ENCODE assay signal across 8 cellular contexts in genomic region chr20:5674176-5674660, GRCh38.
DNase-seq lines count a peak whose midpoint lies in the region; ATAC-seq and TF ChIP-seq lines count a peak whose summit lies in the region.

No MANE protein-coding gene starts in this region.

- no peaks in the 10 kb centered on the region for H3K36me3 ChIP-seq in kidney epithelial cell (ENCODE audit: control insufficient read depth, insufficient read depth, low read length)

- ATAC-seq in GM19395 (IDR thresholded peaks at IDR 0.05; ENCODE audit: unreplicated experiment) (peak; percentile 93), HG03280 (IDR thresholded peaks at IDR 0.05; ENCODE audit: unreplicated experiment) (peak; percentile 80)

- DNase-seq in DMS53 treated with DMSO at 0.1 percent for 48 hours (lab: John Stamatoyannopoulos, UW; ENCODE audit: unreplicated experiment), result peak; percentile 98
- peak; percentile 99 for DNase-seq in SIG-M5 treated with dmso at 0.1 percent for 504 hours (lab: John Stamatoyannopoulos, UW; ENCODE audit: unreplicated experiment)
- DNase-seq in kidney epithelial cell (ENCODE audit: low read depth), result peak; percentile 38
- DNase-seq in C1 segment of cervical spinal cord (lab: John Stamatoyannopoulos, UW), result no peak
- DNase-seq in NCI-H1694 (lab: John Stamatoyannopoulos, UW), result no peak
- DNase-seq in NCI-H1105 (lab: John Stamatoyannopoulos, UW), result no peak

- TF ChIP-seq CTCF in kidney epithelial cell (IDR thresholded peaks at IDR 0.05; ENCODE audit: insufficient read depth, low read length, poor library complexity, severe bottlenecking), result no peak

- H3K4me3 ChIP-seq in kidney epithelial cell (ENCODE audit: low read depth, low read length), result no peak overlapping the region

- no peaks in the 10 kb centered on the region for H3K27me3 ChIP-seq in kidney epithelial cell (ENCODE audit: control insufficient read depth, insufficient read depth, low read length)

Comparison
In these comparisons a context has a peak if more than half of its experiments do, and no peak if none do; other contexts are left out.
1. DNase-seq: peak in DMS53 treated with DMSO at 0.1 percent for 48 hours (single experiment), SIG-M5 treated with dmso at 0.1 percent for 504 hours (single experiment) and kidney epithelial cell (single experiment); none in C1 segment of cervical spinal cord (0 of 14), NCI-H1694 (single experiment) and NCI-H1105 (single experiment).